ENCODE assay signal across 14 cellular contexts in the genomic region with DNA sequence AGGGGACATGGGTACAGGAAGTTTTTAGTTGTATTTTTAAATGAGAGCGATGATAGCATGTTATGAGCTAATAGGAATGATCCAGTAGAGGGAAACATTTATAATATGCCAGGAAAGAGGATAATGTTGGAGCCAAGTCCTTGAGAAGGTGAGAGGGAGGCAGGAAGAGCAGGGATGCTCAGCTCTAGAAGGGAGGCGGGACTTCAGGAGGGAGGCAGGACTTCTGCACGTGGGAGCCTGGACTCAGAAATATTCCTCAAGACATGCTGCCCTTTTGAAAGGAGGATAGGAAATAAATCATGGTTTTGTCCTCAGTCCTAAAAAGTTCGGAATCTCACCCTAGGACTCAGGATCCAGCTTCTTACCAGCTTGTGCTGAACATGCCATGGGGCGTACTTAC. TPM values are rescaled to one million over a fixed set of nuclear protein-coding genes. Genes with fewer than 3 reads are reported as not detected.
DNase-seq lines count a peak whose midpoint lies in the region; ATAC-seq and TF ChIP-seq lines count a peak whose summit lies in the region.
"Had no signal": no experiment of that assay in that cellular context is flagged by ENCODE, and none has a peak within 500 bp of the region (broad histone marks: within the 10 kb centered on the region; RNA-seq: fewer than 3 reads in every experiment).

No MANE protein-coding gene starts in this region.

- peaks cover 4% of the 10 kb centered on the region for H3K27me3 Mint-ChIP-seq in CD4-positive, CD25-positive, alpha-beta regulatory T cell
- no peaks in the 10 kb centered on the region for H3K27me3 Mint-ChIP-seq in activated naive CD8-positive, alpha-beta T cell treated with anti-CD3 and anti-CD28 coated beads, Interleukin-2, amount 10 ng/mL, durations not matched to agents 7 days and 5 days
- H3K27me3 Mint-ChIP-seq in osteocyte (ENCODE audit: unreplicated experiment) (no peaks in the 10 kb centered on the region), glutamatergic neuron (ENCODE audit: unreplicated experiment) (peaks cover 7% of the 10 kb centered on the region)

- H4K20me1 ChIP-seq in DND-41 (ENCODE audit: insufficient read depth, low read length), result peaks cover 11% of the 10 kb centered on the region

- no peak overlapping the region for H2BK15ac ChIP-seq in neuronal stem cell (ENCODE audit: low read length)

- DNase-seq in CD4-positive, CD25-positive, alpha-beta regulatory T cell, result no peak
- DNase-seq in DND-41 (no peak), osteocyte (ENCODE audit: extremely low spot score, unreplicated experiment) (no peak), glutamatergic neuron (no peak), neuronal stem cell (ENCODE audit: low spot score) (no peak), mesenteric fat pad (ENCODE audit: low spot score) (no peak)
- DNase-seq in activated naive CD8-positive, alpha-beta T cell treated with anti-CD3 and anti-CD28 coated beads, Interleukin-2, amount 10 ng/mL, durations not matched to agents 7 days and 5 days, result no peak
- DNase-seq: NCI-H2029 treated with DMSO at 0.1 percent for 48 hours, NCI-H526 treated with DMSO at 0.1 percent for 48 hours, PC-9 had no signal

- H3K36me3 Mint-ChIP-seq in CD4-positive, CD25-positive, alpha-beta regulatory T cell, result peaks cover 19% of the 10 kb centered on the region
- H3K36me3 Mint-ChIP-seq in activated naive CD8-positive, alpha-beta T cell treated with anti-CD3 and anti-CD28 coated beads, Interleukin-2, amount 10 ng/mL, durations not matched to agents 7 days and 5 days, result peaks cover 15% of the 10 kb centered on the region
- H3K36me3 Mint-ChIP-seq in osteocyte (ENCODE audit: unreplicated experiment), result peaks cover 14% of the 10 kb centered on the region
- H3K36me3 Mint-ChIP-seq in glutamatergic neuron (ENCODE audit: unreplicated experiment), result no peaks in the 10 kb centered on the region

- no peak overlapping the region for H2AK5ac ChIP-seq in neuronal stem cell (ENCODE audit: low read depth, low read length)

- 100% methylated on average over 1 of the region's 5 CpGs; no CpG with 5 or more reads in 1 of the 2 donors for WGBS in neuronal stem cell (ENCODE audit: extremely low coverage in 2 of 2, insufficient read length in 2 of 2, insufficient replicate concordance in 1 of 2), 2 donors

- H3K4me2 ChIP-seq in DND-41 (ENCODE audit: insufficient read depth, low read length) (no peak overlapping the region), neuronal stem cell (ENCODE audit: insufficient read depth, low read length, poor library complexity, severe bottlenecking) (no peak overlapping the region)
- H3K4me2 ChIP-seq: PC-9 had no signal

- no peak for ATAC-seq in CD4-positive, CD25-positive, alpha-beta regulatory T cell (ENCODE audit: low read depth in 2 of 2)
- no peak for ATAC-seq in DND-41 (ENCODE audit: insufficient read depth, low read depth)
- no peak for ATAC-seq in activated naive CD8-positive, alpha-beta T cell treated with anti-CD3 and anti-CD28 coated beads, Interleukin-2, amount 10 ng/mL, durations not matched to agents 7 days and 5 days (ENCODE audit: low read depth)
- ATAC-seq: HepG2, sciatic nerve had no signal

- H2AFZ ChIP-seq in DND-41 (ENCODE audit: low read depth, low read length) (no peak overlapping the region), neuronal stem cell (ENCODE audit: low read length) (no peak overlapping the region)
- H2AFZ ChIP-seq: PC-9 had no signal

- H3K23ac ChIP-seq in neuronal stem cell (ENCODE audit: low read depth, low read length, poor library complexity), result no peak overlapping the region

- no peak overlapping the region for H2BK12ac ChIP-seq in neuronal stem cell (ENCODE audit: low read length)

- no peak overlapping the region for H4K91ac ChIP-seq in neuronal stem cell (ENCODE audit: low read depth, low read length, poor library complexity)

- no peak overlapping the region for H4K8ac ChIP-seq in neuronal stem cell (ENCODE audit: low read depth, low read length)

- H3K4me1 Mint-ChIP-seq in CD4-positive, CD25-positive, alpha-beta regulatory T cell, result peaks cover 60 to 98% (median 86%) of the 10 kb centered on the region in 4 donors
- H3K4me1 Mint-ChIP-seq in activated naive CD8-positive, alpha-beta T cell treated with anti-CD3 and anti-CD28 coated beads, Interleukin-2, amount 10 ng/mL, durations not matched to agents 7 days and 5 days, result peaks cover 87% of the 10 kb centered on the region
- H3K4me1 Mint-ChIP-seq in osteocyte (ENCODE audit: unreplicated experiment) (peaks cover 71% of the 10 kb centered on the region), glutamatergic neuron (ENCODE audit: low read depth, unreplicated experiment) (peaks cover 29% of the 10 kb centered on the region)

- H3K9ac ChIP-seq in DND-41 (ENCODE audit: low read depth, low read length) (no peak overlapping the region), neuronal stem cell (ENCODE audit: low read depth, low read length, poor library complexity) (no peak overlapping the region)

- no peaks in the 10 kb centered on the region for H3K27me3 ChIP-seq in CD4-positive, CD25-positive, alpha-beta regulatory T cell (ENCODE audit: control insufficient read depth, insufficient read depth, low read length)
- peaks cover 4% of the 10 kb centered on the region for H3K27me3 ChIP-seq in DND-41 (ENCODE audit: insufficient read depth, low read length, poor library complexity)
- peaks cover under 1 to 10% (median 8%) of the 10 kb centered on the region in 3 experiments for H3K27me3 ChIP-seq in neuronal stem cell (ENCODE audit: control insufficient read depth in 3 of 3, insufficient read depth in 3 of 3, low read depth in 1 of 3, low read length in 3 of 3)
- H3K27me3 ChIP-seq: vagina had no signal

- peak overlapping the region; percentile 72 to 95 (median 90) for H3K27ac Mint-ChIP-seq in CD4-positive, CD25-positive, alpha-beta regulatory T cell
- peak overlapping the region; percentile 96 for H3K27ac Mint-ChIP-seq in activated naive CD8-positive, alpha-beta T cell treated with anti-CD3 and anti-CD28 coated beads, Interleukin-2, amount 10 ng/mL, durations not matched to agents 7 days and 5 days
- peak overlapping the region; percentile 50 for H3K27ac Mint-ChIP-seq in osteocyte (ENCODE audit: unreplicated experiment)
- H3K27ac Mint-ChIP-seq in glutamatergic neuron (ENCODE audit: unreplicated experiment), result no peak overlapping the region

- TF ChIP-seq CTCF in DND-41 (IDR thresholded peaks at IDR 0.05; ENCODE audit: borderline replicate concordance, extremely low read depth, low read length, poor library complexity, severe bottlenecking) (no peak), osteocyte (IDR thresholded peaks at IDR 0.05) (no peak), glutamatergic neuron (IDR thresholded peaks at IDR 0.05; ENCODE audit: partially characterized antibody, unreplicated experiment) (no peak)

- no peaks in the 10 kb centered on the region for H3K36me3 ChIP-seq in CD4-positive, CD25-positive, alpha-beta regulatory T cell (ENCODE audit: control insufficient read depth, insufficient read depth, low read length)
- H3K36me3 ChIP-seq in DND-41 (ENCODE audit: insufficient read depth, low read length) (peaks cover 4% of the 10 kb centered on the region; the same call in 1 of the 2 replicates), neuronal stem cell (replicated peaks in 1 of 2; ENCODE audit: control insufficient read depth in 2 of 2, insufficient read depth in 2 of 2, low read length in 2 of 2) (no peaks in the 10 kb centered on the region)
- H3K36me3 ChIP-seq: vagina had no signal

- no peak overlapping the region for H3K18ac ChIP-seq in neuronal stem cell (ENCODE audit: low read length)

- no peak overlapping the region for H2BK5ac ChIP-seq in neuronal stem cell (ENCODE audit: low read length)

- no peaks in the 10 kb centered on the region for H3K9me3 Mint-ChIP-seq in CD4-positive, CD25-positive, alpha-beta regulatory T cell
- H3K9me3 Mint-ChIP-seq in activated naive CD8-positive, alpha-beta T cell treated with anti-CD3 and anti-CD28 coated beads, Interleukin-2, amount 10 ng/mL, durations not matched to agents 7 days and 5 days, result no peaks in the 10 kb centered on the region
- H3K9me3 Mint-ChIP-seq in osteocyte (ENCODE audit: unreplicated experiment) (no peaks in the 10 kb centered on the region), glutamatergic neuron (ENCODE audit: unreplicated experiment) (peaks cover 4% of the 10 kb centered on the region)
- H3K9me3 Mint-ChIP-seq: neural crest cell had no signal

- no peak overlapping the region for H3K4me3 ChIP-seq in CD4-positive, CD25-positive, alpha-beta regulatory T cell (ENCODE audit: low read depth, low read length)
- H3K4me3 ChIP-seq in DND-41 (ENCODE audit: low read depth in 1 of 2, low read length in 2 of 2) (no peak overlapping the region), neuronal stem cell (ENCODE audit: low read length in 2 of 2) (no peak overlapping the region)
- H3K4me3 ChIP-seq: PC-9, vagina had no signal

- peaks cover 77% of the 10 kb centered on the region for H3K79me2 ChIP-seq in DND-41 (ENCODE audit: insufficient read depth, low read length)

- H3K4me3 Mint-ChIP-seq in CD4-positive, CD25-positive, alpha-beta regulatory T cell, result peak overlapping the region; percentile 19 to 79 (median 62)
- H3K4me3 Mint-ChIP-seq in activated naive CD8-positive, alpha-beta T cell treated with anti-CD3 and anti-CD28 coated beads, Interleukin-2, amount 10 ng/mL, durations not matched to agents 7 days and 5 days, result peak overlapping the region; percentile 74
- no peak overlapping the region for H3K4me3 Mint-ChIP-seq in osteocyte (ENCODE audit: unreplicated experiment)
- H3K4me3 Mint-ChIP-seq in glutamatergic neuron (ENCODE audit: unreplicated experiment), result no peak overlapping the region

- no peak overlapping the region for H3K14ac ChIP-seq in neuronal stem cell (ENCODE audit: low read length)

- H3K4me1 ChIP-seq in CD4-positive, CD25-positive, alpha-beta regulatory T cell (ENCODE audit: control insufficient read depth, insufficient read depth, low read length, poor library complexity, severe bottlenecking), result peaks cover 81% of the 10 kb centered on the region
- peaks cover 81% of the 10 kb centered on the region for H3K4me1 ChIP-seq in DND-41 (ENCODE audit: insufficient read depth, low read length)
- peaks cover 3% of the 10 kb centered on the region in 2 donors for H3K4me1 ChIP-seq in neuronal stem cell (ENCODE audit: control insufficient read depth in 2 of 2, insufficient read depth in 1 of 2, low read depth in 1 of 2, low read length in 2 of 2)

- H3K9me3 ChIP-seq in CD4-positive, CD25-positive, alpha-beta regulatory T cell (ENCODE audit: control insufficient read depth in 2 of 2, low read length in 2 of 2), result no peaks in the 10 kb centered on the region
- H3K9me3 ChIP-seq in DND-41 (ENCODE audit: insufficient read depth, low read length, severe bottlenecking) (no peaks in the 10 kb centered on the region), neuronal stem cell (replicated peaks in 1 of 2; ENCODE audit: control insufficient read depth in 2 of 2, insufficient read depth in 1 of 2, low read depth in 1 of 2, low read length in 2 of 2) (no peaks in the 10 kb centered on the region)
- H3K9me3 ChIP-seq: vagina had no signal

- H3K27ac ChIP-seq in CD4-positive, CD25-positive, alpha-beta regulatory T cell (ENCODE audit: insufficient read depth, low read length, poor library complexity, severe bottlenecking), result peak overlapping the region; percentile 84
- 0 out of 2 replicates have a peak overlapping the region, but pooled peaks have one; percentile 3 for H3K27ac ChIP-seq in DND-41 (ENCODE audit: low read length)
- no peak overlapping the region for H3K27ac ChIP-seq in neuronal stem cell (replicated peaks; ENCODE audit: low read length)
- H3K27ac ChIP-seq: PC-9, vagina had no signal

- no peak overlapping the region for H3K4ac ChIP-seq in neuronal stem cell (ENCODE audit: low read length)

- no peak overlapping the region for H2BK120ac ChIP-seq in neuronal stem cell (ENCODE audit: low read depth, low read length)

- POLR2A ChIA-PET in activated naive CD8-positive, alpha-beta T cell treated with anti-CD3 and anti-CD28 coated beads, Interleukin-2, amount 10 ng/mL, durations not matched to agents 7 days and 5 days (lab: Charles Lee), result interaction anchor here (0.8 to 2.2 kb wide), 2 partner anchors 25 to 166 kb away, joined by 3 to 7 read pairs; no protein-coding TSS in a partner anchor

- peaks cover under 1% of the 10 kb centered on the region for H3K79me1 ChIP-seq in neuronal stem cell (ENCODE audit: low read depth, low read length)

RNA-seq across cellular contexts. Expression of a gene that starts 5.9 kb away (rescaled TPM):
- 52.9 TPM for total RNA-seq in CD4-positive, CD25-positive, alpha-beta regulatory T cell
- polyA plus RNA-seq in CD4-positive, CD25-positive, alpha-beta regulatory T cell, result 1 to 10 TPM; 2.8 to 7.2 (median 4.7) TPM
- 10 to 100 TPM; 48.3 to 48.4 TPM for total RNA-seq in activated naive CD8-positive, alpha-beta T cell treated with anti-CD3 and anti-CD28 coated beads, Interleukin-2, amount 10 ng/mL, durations not matched to agents 7 days and 5 days
- 126 and 130 TPM in 2 replicates for total RNA-seq in osteocyte
- total RNA-seq in glutamatergic neuron (ENCODE audit: unreplicated experiment), result 49.2 TPM
- polyA plus RNA-seq in neuronal stem cell (2013, experiment 1 of 2), result 5.9 TPM
- 6.1 TPM for polyA plus RNA-seq in neuronal stem cell (2013, experiment 2 of 2)
- 39.6 TPM for total RNA-seq in mesenteric fat pad

Comparison
In these comparisons a context has a peak if more than half of its experiments do, and no peak if none do; other contexts are left out.
1. H3K4me3 Mint-ChIP-seq: peak in CD4-positive, CD25-positive, alpha-beta regulatory T cell (4 of 4) and activated naive CD8-positive, alpha-beta T cell treated with anti-CD3 and anti-CD28 coated beads, Interleukin-2, amount 10 ng/mL, durations not matched to agents 7 days and 5 days (single experiment); none in osteocyte (single experiment) and glutamatergic neuron (single experiment).